ENCODE assay signal across 10 cellular contexts in the genomic region with DNA sequence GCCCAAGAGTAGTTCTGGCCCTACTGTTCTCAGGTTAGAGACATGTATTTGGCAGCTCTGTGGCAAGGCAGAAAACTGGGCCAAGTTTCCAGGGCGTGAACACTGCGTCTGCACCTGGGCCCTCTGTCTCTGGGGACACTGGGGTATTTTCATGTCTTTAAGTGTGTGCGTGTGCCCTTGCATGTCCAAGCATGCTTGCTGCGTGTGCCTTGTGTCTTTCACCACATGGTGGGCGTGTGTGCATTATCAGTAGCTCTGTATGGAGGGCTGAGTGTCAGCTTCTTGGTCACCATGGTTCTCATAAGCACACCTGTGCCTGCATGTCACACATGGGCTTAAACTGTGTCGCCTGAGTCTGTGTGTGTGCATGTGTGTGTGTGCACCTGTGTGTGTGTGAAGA.
DNase-seq lines count a peak whose midpoint lies in the region; ATAC-seq and TF ChIP-seq lines count a peak whose summit lies in the region.
"Had no signal": no experiment of that assay in that cellular context is flagged by ENCODE, and none has a peak within 500 bp of the region (broad histone marks: within the 10 kb centered on the region; RNA-seq: fewer than 3 reads in every experiment).

No MANE protein-coding gene starts in this region.

- H3K79me2 ChIP-seq in H9 (ENCODE audit: insufficient read depth, low read length): no peaks in the 10 kb centered on the region

- H3K27ac Mint-ChIP-seq in stimulated activated memory B cell treated with anti-CD40 and anti-IgM and Interleukin-4, amounts not matched to agents 10 μg/mL and 1 μg/mL and 100 μg/mL, for 72 hours: peak overlapping the region; percentile 43
- peak overlapping the region in 1 of 3 experiments; percentile 70; a peak in 1 of 7 replicates for H3K27ac Mint-ChIP-seq in H9
- H3K27ac Mint-ChIP-seq in activated CD8-positive, alpha-beta memory T cell treated with anti-CD3 and anti-CD28 coated beads, Interleukin-2, amount 10 ng/mL, durations not matched to agents 7 days and 5 days: no peak overlapping the region

- H4K91ac ChIP-seq in H9 (ENCODE audit: insufficient read length, low read depth, low read length): no peak overlapping the region

- no peak overlapping the region for H3K4ac ChIP-seq in H9 (ENCODE audit: low read depth, low read length)

- H3K56ac ChIP-seq in H9 (ENCODE audit: insufficient read length, low read depth, low read length): no peak overlapping the region

- H4K20me1 ChIP-seq in H9 (ENCODE audit: control insufficient read depth, insufficient read depth, insufficient read length): no peaks in the 10 kb centered on the region

- H3K9me3 Mint-ChIP-seq in stimulated activated memory B cell treated with anti-CD40 and anti-IgM and Interleukin-4, amounts not matched to agents 10 μg/mL and 1 μg/mL and 100 μg/mL, for 72 hours: peaks cover 7% of the 10 kb centered on the region
- no peaks in the 10 kb centered on the region for H3K9me3 Mint-ChIP-seq in H9
- no peaks in the 10 kb centered on the region for H3K9me3 Mint-ChIP-seq in activated CD8-positive, alpha-beta memory T cell treated with anti-CD3 and anti-CD28 coated beads, Interleukin-2, amount 10 ng/mL, durations not matched to agents 7 days and 5 days (ENCODE audit: low read depth)

- no peaks in the 10 kb centered on the region for H3K79me1 ChIP-seq in H9 (ENCODE audit: insufficient read depth, low read depth, low read length, poor library complexity, severe bottlenecking)

- DNase-seq in H9 (no peak), LoVo (ENCODE audit: low spot score) (no peak)
- DNase-seq in activated CD8-positive, alpha-beta memory T cell treated with anti-CD3 and anti-CD28 coated beads, Interleukin-2, amount 10 ng/mL, durations not matched to agents 7 days and 5 days: no peak
- DNase-seq: nucleus accumbens, PC-3 had no signal

- no peak overlapping the region for H2AFZ ChIP-seq in H9 (ENCODE audit: low read length)

- no peak overlapping the region for H3K27ac ChIP-seq in H9 (ENCODE audit: insufficient read length, low read depth, low read length)

- H3K23ac ChIP-seq in H9 (ENCODE audit: insufficient read length, low read depth, low read length): no peak overlapping the region

- no peaks in the 10 kb centered on the region for H3K23me2 ChIP-seq in H9 (ENCODE audit: insufficient read length, low read depth, low read length, poor library complexity, severe bottlenecking)

- H2BK20ac ChIP-seq in H9 (ENCODE audit: low read depth, low read length, poor library complexity, severe bottlenecking): no peak overlapping the region

- no peak overlapping the region for H3T11ph ChIP-seq in H9 (ENCODE audit: low read length)

- peaks cover 76% of the 10 kb centered on the region for H3K36me3 Mint-ChIP-seq in stimulated activated memory B cell treated with anti-CD40 and anti-IgM and Interleukin-4, amounts not matched to agents 10 μg/mL and 1 μg/mL and 100 μg/mL, for 72 hours
- H3K36me3 Mint-ChIP-seq in H9 (ENCODE audit: insufficient read depth in 1 of 3, low read depth in 3 of 3): peaks cover 0 to 4% (median 4%) of the 10 kb centered on the region in 3 experiments; a peak in 3 of 7 replicates
- peaks cover 11% of the 10 kb centered on the region for H3K36me3 Mint-ChIP-seq in activated CD8-positive, alpha-beta memory T cell treated with anti-CD3 and anti-CD28 coated beads, Interleukin-2, amount 10 ng/mL, durations not matched to agents 7 days and 5 days

- H3K4me1 Mint-ChIP-seq in stimulated activated memory B cell treated with anti-CD40 and anti-IgM and Interleukin-4, amounts not matched to agents 10 μg/mL and 1 μg/mL and 100 μg/mL, for 72 hours: peaks cover 72% of the 10 kb centered on the region
- peaks cover 40 to 41% of the 10 kb centered on the region in 2 experiments for H3K4me1 Mint-ChIP-seq in H9
- peaks cover 4% of the 10 kb centered on the region for H3K4me1 Mint-ChIP-seq in activated CD8-positive, alpha-beta memory T cell treated with anti-CD3 and anti-CD28 coated beads, Interleukin-2, amount 10 ng/mL, durations not matched to agents 7 days and 5 days

- H4K5ac ChIP-seq in H9 (ENCODE audit: insufficient read length, low read depth, low read length): no peak overlapping the region

- no peak overlapping the region for H3K14ac ChIP-seq in H9 (ENCODE audit: insufficient read depth, low read length)

- H3K27me3 Mint-ChIP-seq in stimulated activated memory B cell treated with anti-CD40 and anti-IgM and Interleukin-4, amounts not matched to agents 10 μg/mL and 1 μg/mL and 100 μg/mL, for 72 hours: no peaks in the 10 kb centered on the region
- no peaks in the 10 kb centered on the region for H3K27me3 Mint-ChIP-seq in H9 (ENCODE audit: low read depth)
- no peaks in the 10 kb centered on the region for H3K27me3 Mint-ChIP-seq in activated CD8-positive, alpha-beta memory T cell treated with anti-CD3 and anti-CD28 coated beads, Interleukin-2, amount 10 ng/mL, durations not matched to agents 7 days and 5 days

- no peak overlapping the region for H2BK15ac ChIP-seq in H9 (ENCODE audit: low read depth, low read length)

- H4K8ac ChIP-seq in H9 (replicated peaks; ENCODE audit: insufficient read length, low read depth, low read length): no peak overlapping the region

- no peak overlapping the region for H3K4me2 ChIP-seq in H9 (ENCODE audit: insufficient read depth, insufficient read length, low read length)

- H3K18ac ChIP-seq in H9 (ENCODE audit: insufficient read length, low read depth, low read length): no peak overlapping the region

- no peak overlapping the region for H2BK120ac ChIP-seq in H9 (ENCODE audit: low read depth, low read length, poor library complexity, severe bottlenecking)

- H3K9ac ChIP-seq in H9 (ENCODE audit: extremely low read depth, insufficient read length, low read length): no peak overlapping the region

- no peak overlapping the region for H2AK5ac ChIP-seq in H9 (ENCODE audit: insufficient read length, low read length)

- no CpG with 5 or more reads among the region's 6 CpGs for WGBS in H9 (ENCODE audit: extremely low coverage, insufficient read length, low lambda C conversion rate)

- ATAC-seq in GM19025 (IDR thresholded peaks at IDR 0.05; ENCODE audit: low read depth, unreplicated experiment): peak; percentile 78
- ATAC-seq in HG02588 (IDR thresholded peaks at IDR 0.05; ENCODE audit: unreplicated experiment): peak; percentile 86
- ATAC-seq in HG03457 (IDR thresholded peaks at IDR 0.05; ENCODE audit: unreplicated experiment): peak; percentile 72
- ATAC-seq in stimulated activated memory B cell treated with anti-CD40 and anti-IgM and Interleukin-4, amounts not matched to agents 10 μg/mL and 1 μg/mL and 100 μg/mL, for 72 hours: peak; percentile 94
- ATAC-seq in activated CD8-positive, alpha-beta memory T cell treated with anti-CD3 and anti-CD28 coated beads, Interleukin-2, amount 10 ng/mL, durations not matched to agents 7 days and 5 days: no peak
- ATAC-seq: activated CD4-positive, CD25-positive, alpha-beta regulatory T cell treated with anti-CD3 and anti-CD28 coated beads, Interleukin-2, amount 50 U/mL, for 24 hours; PC-3 had no signal

- H3K9me3 ChIP-seq in H9 (ENCODE audit: control insufficient read depth, low read depth, low read length): no peaks in the 10 kb centered on the region

- H2BK5ac ChIP-seq in H9 (ENCODE audit: insufficient read length, low read length): no peak overlapping the region

- no peak overlapping the region for H2BK12ac ChIP-seq in H9 (ENCODE audit: insufficient read length, low read depth, low read length)

- TF ChIP-seq CTCF in H9 (conservative IDR thresholded peaks at IDR 0.05): no peak

- no peak overlapping the region for H3K4me3 Mint-ChIP-seq in stimulated activated memory B cell treated with anti-CD40 and anti-IgM and Interleukin-4, amounts not matched to agents 10 μg/mL and 1 μg/mL and 100 μg/mL, for 72 hours
- no peak overlapping the region for H3K4me3 Mint-ChIP-seq in H9
- H3K4me3 Mint-ChIP-seq in activated CD8-positive, alpha-beta memory T cell treated with anti-CD3 and anti-CD28 coated beads, Interleukin-2, amount 10 ng/mL, durations not matched to agents 7 days and 5 days: no peak overlapping the region

- CTCF ChIA-PET in activated CD8-positive, alpha-beta memory T cell treated with anti-CD3 and anti-CD28 coated beads, Interleukin-2, amount 10 ng/mL, durations not matched to agents 7 days and 5 days (lab: Charles Lee): interaction anchor here (0.6 to 1.2 kb wide), 3 partner anchors 12 to 64 kb away, joined by 3 read pairs; no protein-coding TSS in a partner anchor

- no peaks in the 10 kb centered on the region for H3K27me3 ChIP-seq in H9 (ENCODE audit: insufficient read depth, low read length)

- H3K4me1 ChIP-seq in H9 (ENCODE audit: insufficient read depth, low read length): peaks cover 8% of the 10 kb centered on the region
